ENCODE assay signal across 11 cellular contexts in genomic region chr15:66850078-66850991, GRCh38.
DNase-seq lines count a peak whose midpoint lies in the region; TF ChIP-seq lines count a peak whose summit lies in the region.
"Had no signal": no experiment of that assay in that cellular context is flagged by ENCODE, and none has a peak within 500 bp of the region (broad histone marks: within the 10 kb centered on the region; RNA-seq: fewer than 3 reads in every experiment).

No MANE protein-coding gene starts in this region.

- H3K4me3 Mint-ChIP-seq in CD14-positive monocyte: no peak overlapping the region
- H3K4me3 Mint-ChIP-seq in activated CD4-positive, alpha-beta T cell treated with anti-CD3 and anti-CD28 coated beads, Interleukin-2, amount 10 ng/mL, durations not matched to agents 24 days and 14 days: no peak overlapping the region

- no TSS peak for BruUV-seq in OCI-LY7 (replicated peaks; lab: Mats Ljungman, UMichigan)

- DNase-seq in CD14-positive monocyte (ENCODE audit: low spot score) (peak; percentile 37), OCI-LY7 (ENCODE audit: low spot score) (peak; percentile 14), fibroblast of gingiva (ENCODE audit: low read depth) (peak; percentile 47), ovary (peak in 4 of 5 donors; percentile 41 to 65 (median 56)), breast epithelium (ENCODE audit: low spot score in 2 of 2) (no peak), NCI-H345 (lab: John Stamatoyannopoulos, UW) (no peak), GM03348 (ENCODE audit: low spot score) (no peak)
- no peak for DNase-seq in activated CD4-positive, alpha-beta T cell treated with anti-CD3 and anti-CD28 coated beads, Interleukin-2, amount 10 ng/mL, durations not matched to agents 24 days and 14 days

- H3K27me3 Mint-ChIP-seq in CD14-positive monocyte (ENCODE audit: low read depth in 3 of 3): peaks cover 8 to 22% (median 21%) of the 10 kb centered on the region in 3 donors
- H3K27me3 Mint-ChIP-seq in activated CD4-positive, alpha-beta T cell treated with anti-CD3 and anti-CD28 coated beads, Interleukin-2, amount 10 ng/mL, durations not matched to agents 24 days and 14 days: peaks cover 15% of the 10 kb centered on the region

- intact Hi-C loops in CD14-positive monocyte (cut with micrococcal nuclease): loop anchor here (2.0 to 5.0 kb wide), 6 partner anchors 48 to 248 kb away; no protein-coding TSS in a partner anchor
- intact Hi-C loops in OCI-LY7 (cut with micrococcal nuclease; ENCODE audit: unreplicated experiment): loop anchor here (5.0 kb wide), 1 partner anchor 148 kb away; the partner anchor contains the start of gene SMAD6
- intact Hi-C loops in ovary (cut with DNase I): loop anchor here (5.0 to 10.0 kb wide), 7 partner anchors 63 to 336 kb away; partner anchors contain the start of gene SMAD6 (in 1 of the 4)
- intact Hi-C loops in activated CD4-positive, alpha-beta T cell treated with anti-CD3 and anti-CD28 coated beads, Interleukin-2, amount 10 ng/mL, durations not matched to agents 24 days and 14 days (cut with micrococcal nuclease): no loop called here
- intact Hi-C loops in breast epithelium (cut with DNase I; ENCODE audit: low total_unique reads): loop anchor here (10.0 kb wide), 1 partner anchor 246 kb away; no protein-coding TSS in a partner anchor

- POLR2A ChIA-PET in OCI-LY7 (lab: Charles Lee): interaction anchor here (0.6 to 2.0 kb wide), 4 partner anchors 12 to 60 kb away, joined by 3 to 7 read pairs (median 4); no protein-coding TSS in a partner anchor

- H3K4me3 ChIP-seq in OCI-LY7 (ENCODE audit: low read depth, low read length, poor library complexity, severe bottlenecking): no peak overlapping the region
- H3K4me3 ChIP-seq in ovary: no peak overlapping the region
- no peak overlapping the region for H3K4me3 ChIP-seq in breast epithelium
- H3K4me3 ChIP-seq: HAP-1 had no signal

- no peaks in the 10 kb centered on the region for H3K9me3 Mint-ChIP-seq in CD14-positive monocyte
- no peaks in the 10 kb centered on the region for H3K9me3 Mint-ChIP-seq in activated CD4-positive, alpha-beta T cell treated with anti-CD3 and anti-CD28 coated beads, Interleukin-2, amount 10 ng/mL, durations not matched to agents 24 days and 14 days

- no peak overlapping the region for H3K27ac ChIP-seq in OCI-LY7 (ENCODE audit: low read depth, low read length, poor library complexity, severe bottlenecking)
- H3K27ac ChIP-seq in ovary: peak overlapping the region in 1 of 2 donors; percentile 28
- H3K27ac ChIP-seq in breast epithelium: no peak overlapping the region

- CTCF ChIA-PET in OCI-LY7 (lab: Charles Lee; ENCODE audit: unreplicated experiment): interaction anchor here (1.0 to 1.3 kb wide), 3 partner anchors 16 to 236 kb away, joined by 3 to 5 read pairs (median 4); no protein-coding TSS in a partner anchor

- no peaks in the 10 kb centered on the region for H3K9me2 ChIP-seq in OCI-LY7 (ENCODE audit: insufficient read depth, low read length)

- no peaks in the 10 kb centered on the region for H4K20me1 ChIP-seq in OCI-LY7 (ENCODE audit: insufficient read depth, low read length)

- TF ChIP-seq CTCF in CD14-positive monocyte (IDR thresholded peaks at IDR 0.05) (no peak), OCI-LY7 (conservative IDR thresholded peaks at IDR 0.05; ENCODE audit: low read length) (no peak), ovary (IDR thresholded peaks at IDR 0.05) (no peak), breast epithelium (IDR thresholded peaks at IDR 0.05) (no peak)

- peak overlapping the region; percentile 69; the same call in 1 of the 2 replicates for H2AFZ ChIP-seq in OCI-LY7 (ENCODE audit: low read length)

- peaks cover 11 to 16% of the 10 kb centered on the region in 2 donors for H3K36me3 Mint-ChIP-seq in CD14-positive monocyte
- no peaks in the 10 kb centered on the region for H3K36me3 Mint-ChIP-seq in activated CD4-positive, alpha-beta T cell treated with anti-CD3 and anti-CD28 coated beads, Interleukin-2, amount 10 ng/mL, durations not matched to agents 24 days and 14 days (ENCODE audit: low read depth)
- H3K36me3 Mint-ChIP-seq: activated naive CD8-positive, alpha-beta T cell; CD4-positive, CD25-positive, alpha-beta regulatory T cell had no signal

- peaks cover 3% of the 10 kb centered on the region for H3K4me1 ChIP-seq in OCI-LY7 (ENCODE audit: insufficient read depth, low read length, poor library complexity, severe bottlenecking)
- peaks cover 12% of the 10 kb centered on the region for H3K4me1 ChIP-seq in ovary (ENCODE audit: insufficient read depth)
- no peaks in the 10 kb centered on the region for H3K4me1 ChIP-seq in breast epithelium

- no peak for TF ChIP-seq POLR2A in ovary (IDR thresholded peaks at IDR 0.05)
- no peak for TF ChIP-seq POLR2A in breast epithelium (IDR thresholded peaks at IDR 0.05)

- no peaks in the 10 kb centered on the region for H3K79me2 ChIP-seq in OCI-LY7 (ENCODE audit: insufficient read depth, low read depth, low read length)

- 78 to 81% (median 80%) methylated on average over 22 to 25 of the region's 25 CpGs for WGBS in ovary, 3 donors

- H3K27me3 ChIP-seq in ovary (no peaks in the 10 kb centered on the region), breast epithelium (no peaks in the 10 kb centered on the region)

- H3K27ac Mint-ChIP-seq in CD14-positive monocyte: peak overlapping the region in 1 of 7 donors; percentile 50
- no peak overlapping the region for H3K27ac Mint-ChIP-seq in activated CD4-positive, alpha-beta T cell treated with anti-CD3 and anti-CD28 coated beads, Interleukin-2, amount 10 ng/mL, durations not matched to agents 24 days and 14 days
- H3K27ac Mint-ChIP-seq: activated naive CD8-positive, alpha-beta T cell; CD4-positive, CD25-positive, alpha-beta regulatory T cell had no signal

- H3K4me1 Mint-ChIP-seq in CD14-positive monocyte: peaks cover 20% of the 10 kb centered on the region
- peaks cover 6% of the 10 kb centered on the region for H3K4me1 Mint-ChIP-seq in activated CD4-positive, alpha-beta T cell treated with anti-CD3 and anti-CD28 coated beads, Interleukin-2, amount 10 ng/mL, durations not matched to agents 24 days and 14 days

- H3K9me3 ChIP-seq in OCI-LY7 (ENCODE audit: low read length) (no peaks in the 10 kb centered on the region), ovary (no peaks in the 10 kb centered on the region), breast epithelium (no peaks in the 10 kb centered on the region)
- H3K9me3 ChIP-seq: HAP-1 had no signal

- TF ChIP-seq EP300 in ovary (IDR thresholded peaks at IDR 0.05): no peak

- no peaks in the 10 kb centered on the region for H3K36me3 ChIP-seq in OCI-LY7 (ENCODE audit: insufficient read depth, low read length)
- H3K36me3 ChIP-seq in ovary: no peaks in the 10 kb centered on the region
- no peaks in the 10 kb centered on the region for H3K36me3 ChIP-seq in breast epithelium
- H3K36me3 ChIP-seq: HAP-1 had no signal

- no peak overlapping the region for H3K4me2 ChIP-seq in OCI-LY7 (ENCODE audit: low read length)

Comparison
In these comparisons a context has a peak if more than half of its experiments do, and no peak if none do; other contexts are left out.
1. DNase-seq: peak in CD14-positive monocyte (single experiment), OCI-LY7 (single experiment), fibroblast of gingiva (single experiment) and ovary (4 of 5); none in activated CD4-positive, alpha-beta T cell treated with anti-CD3 and anti-CD28 coated beads, Interleukin-2, amount 10 ng/mL, durations not matched to agents 24 days and 14 days (single experiment), breast epithelium (0 of 2), NCI-H345 (single experiment) and GM03348 (single experiment).